14 cellular contexts compared by ENCODE assay signal in genomic region chr19:38917921-38918491, GRCh38. TPM values are rescaled to one million over a fixed set of nuclear protein-coding genes. Genes with fewer than 3 reads are reported as not detected.
DNase-seq lines count a peak whose midpoint lies in the region; ATAC-seq, FAIRE-seq and TF ChIP-seq lines count a peak whose summit lies in the region.
"Had no signal": no experiment of that assay in that cellular context is flagged by ENCODE, and none has a peak within 500 bp of the region (broad histone marks: within the 10 kb centered on the region; RNA-seq: fewer than 3 reads in every experiment).

No MANE protein-coding gene starts in this region.

- intact Hi-C loops in mucosa of descending colon (cut with DNase I, micrococcal nuclease), result no loop called here
- intact Hi-C loops in activated T-helper 2 cell treated with anti-CD3 and anti-CD28 coated beads, Interferon-gamma antibody, Interleukin-2, Interleukin-4, amounts not matched to agents 10 μg/mL and 5 μg/mL and 100 μg/mL, durations not matched to agents 14 hours and 24 hours and 36 hours (cut with micrococcal nuclease), result no loop called here

- H3K4me1 Mint-ChIP-seq in activated T-helper 2 cell treated with anti-CD3 and anti-CD28 coated beads, Interferon-gamma antibody, Interleukin-2, Interleukin-4, amounts not matched to agents 10 μg/mL and 5 μg/mL and 100 μg/mL, durations not matched to agents 14 hours and 24 hours and 36 hours (ENCODE audit: low read depth), result peaks cover 2% of the 10 kb centered on the region

- no peaks in the 10 kb centered on the region for H3K9me3 ChIP-seq in mucosa of descending colon
- H3K9me3 ChIP-seq: pancreas, transverse colon had no signal

- H3K27ac Mint-ChIP-seq in activated T-helper 2 cell treated with anti-CD3 and anti-CD28 coated beads, Interferon-gamma antibody, Interleukin-2, Interleukin-4, amounts not matched to agents 10 μg/mL and 5 μg/mL and 100 μg/mL, durations not matched to agents 14 hours and 24 hours and 36 hours, result no peak overlapping the region
- H3K27ac Mint-ChIP-seq: activated T-helper 1 cell treated with anti-CD3 and anti-CD28 coated beads, Interleukin-12 subunit alpha, Interleukin-12 subunit beta, Interleukin-2, Interleukin-4 antibody, amounts not matched to agents 30 ng/mL and 10 ng/mL and 1 ng/mL, durations not matched to agents 14 hours and 24 hours and 36 hours; T-helper 1 cell treated with Interleukin-12 subunit alpha and Interleukin-12 subunit beta and Interleukin-4 antibody, amounts not matched to agents 30 μg/mL and 1 μg/mL, for 36 hours had no signal

- DNase-seq in GM12892 (ENCODE audit: insufficient read length) (peak; percentile 13), MV-4-11 (lab: John Stamatoyannopoulos, UW) (peak; percentile 20), astrocyte of the spinal cord (ENCODE audit: low read depth, low spot score) (no peak), mucosa of descending colon (peak in 2 of 3 donors; percentile 18 to 21), NCI-H2171 (lab: John Stamatoyannopoulos, UW) (no peak), HCEC 1CT (no peak), mucosa of gallbladder (ENCODE audit: low spot score) (no peak)
- no peak for DNase-seq in activated T-helper 2 cell treated with anti-CD3 and anti-CD28 coated beads, Interferon-gamma antibody, Interleukin-2, Interleukin-4, amounts not matched to agents 10 μg/mL and 5 μg/mL and 100 μg/mL, durations not matched to agents 14 hours and 24 hours and 36 hours (ENCODE audit: low spot score)
- DNase-seq: NCI-H2029, transverse colon had no signal

- H3K36me3 Mint-ChIP-seq in activated T-helper 2 cell treated with anti-CD3 and anti-CD28 coated beads, Interferon-gamma antibody, Interleukin-2, Interleukin-4, amounts not matched to agents 10 μg/mL and 5 μg/mL and 100 μg/mL, durations not matched to agents 14 hours and 24 hours and 36 hours (ENCODE audit: low read depth), result peaks cover 10% of the 10 kb centered on the region

- no peaks in the 10 kb centered on the region for H3K4me1 ChIP-seq in mucosa of descending colon (ENCODE audit: low read depth)
- H3K4me1 ChIP-seq: pancreas, transverse colon had no signal

- TF ChIP-seq CTCF in astrocyte of the spinal cord (IDR thresholded peaks at IDR 0.05; ENCODE audit: low read depth, low read length) (peak; percentile 16), mucosa of descending colon (IDR thresholded peaks at IDR 0.05) (no peak)

- peak; percentile 60 for ATAC-seq in mucosa of descending colon

- no peaks in the 10 kb centered on the region for H3K9me3 Mint-ChIP-seq in activated T-helper 2 cell treated with anti-CD3 and anti-CD28 coated beads, Interferon-gamma antibody, Interleukin-2, Interleukin-4, amounts not matched to agents 10 μg/mL and 5 μg/mL and 100 μg/mL, durations not matched to agents 14 hours and 24 hours and 36 hours
- H3K9me3 Mint-ChIP-seq: activated T-helper 1 cell treated with anti-CD3 and anti-CD28 coated beads, Interleukin-12 subunit alpha, Interleukin-12 subunit beta, Interleukin-2, Interleukin-4 antibody, amounts not matched to agents 30 ng/mL and 10 ng/mL and 1 ng/mL, durations not matched to agents 14 hours and 24 hours and 36 hours; T-helper 1 cell treated with Interleukin-12 subunit alpha and Interleukin-12 subunit beta and Interleukin-4 antibody, amounts not matched to agents 30 μg/mL and 1 μg/mL, for 36 hours had no signal

- in situ Hi-C loops in astrocyte of the spinal cord (cut with HindIII; ENCODE audit: low sequenced_read_pairs), result no loop called here

- no peak overlapping the region for H3K4me3 Mint-ChIP-seq in activated T-helper 2 cell treated with anti-CD3 and anti-CD28 coated beads, Interferon-gamma antibody, Interleukin-2, Interleukin-4, amounts not matched to agents 10 μg/mL and 5 μg/mL and 100 μg/mL, durations not matched to agents 14 hours and 24 hours and 36 hours (ENCODE audit: low read depth)
- H3K4me3 Mint-ChIP-seq: activated T-helper 1 cell treated with anti-CD3 and anti-CD28 coated beads, Interleukin-12 subunit alpha, Interleukin-12 subunit beta, Interleukin-2, Interleukin-4 antibody, amounts not matched to agents 30 ng/mL and 10 ng/mL and 1 ng/mL, durations not matched to agents 14 hours and 24 hours and 36 hours; T-helper 1 cell treated with Interleukin-12 subunit alpha and Interleukin-12 subunit beta and Interleukin-4 antibody, amounts not matched to agents 30 μg/mL and 1 μg/mL, for 36 hours had no signal

- no peak for TF ChIP-seq POLR2A in GM12892 (IDR thresholded peaks at IDR 0.05; ENCODE audit: low read depth, low read length)

- no peak for FAIRE-seq in GM12892 (lab: Jason Lieb, UNC)
- FAIRE-seq: pancreas had no signal

- no peaks in the 10 kb centered on the region for H3K27me3 Mint-ChIP-seq in activated T-helper 2 cell treated with anti-CD3 and anti-CD28 coated beads, Interferon-gamma antibody, Interleukin-2, Interleukin-4, amounts not matched to agents 10 μg/mL and 5 μg/mL and 100 μg/mL, durations not matched to agents 14 hours and 24 hours and 36 hours (ENCODE audit: low read depth)

- H3K4me3 ChIP-seq in astrocyte of the spinal cord (ENCODE audit: low read depth, low read length) (no peak overlapping the region), mucosa of descending colon (no peak overlapping the region)
- H3K4me3 ChIP-seq: pancreas, transverse colon had no signal

- H3K36me3 ChIP-seq in mucosa of descending colon (ENCODE audit: low read depth), result no peaks in the 10 kb centered on the region
- H3K36me3 ChIP-seq: pancreas, transverse colon had no signal

RNA-seq across cellular contexts. Expression of gene CCER2, which starts 6.0 kb away (rescaled TPM):
- 0.70 TPM for polyA plus RNA-seq in GM12892 (2012; ENCODE audit: missing spikeins)
- total RNA-seq in mucosa of descending colon (under 1 TPM; 0.41 to 0.55 (median 0.41) TPM), mucosa of gallbladder (0.55 TPM)
- total RNA-seq in activated T-helper 2 cell treated with anti-CD3 and anti-CD28 coated beads, Interferon-gamma antibody, Interleukin-2, Interleukin-4, amounts not matched to agents 10 μg/mL and 5 μg/mL and 100 μg/mL, durations not matched to agents 14 hours and 24 hours and 36 hours, result 0.83 and 1.2 TPM in 2 replicates
- total RNA-seq: dermis microvascular lymphatic vessel endothelial cell, transverse colon had no signal

RNA-seq across cellular contexts. Expression of gene SARS2, which starts 12.6 kb away (rescaled TPM):
- polyA plus RNA-seq in GM12892 (2012; ENCODE audit: missing spikeins), result 18.7 TPM
- 10 to 100 TPM; 20.4 to 32.4 (median 21.8) TPM for total RNA-seq in mucosa of descending colon
- total RNA-seq in activated T-helper 2 cell treated with anti-CD3 and anti-CD28 coated beads, Interferon-gamma antibody, Interleukin-2, Interleukin-4, amounts not matched to agents 10 μg/mL and 5 μg/mL and 100 μg/mL, durations not matched to agents 14 hours and 24 hours and 36 hours, result 41.1 and 45.2 TPM in 2 replicates
- 24.9 TPM for total RNA-seq in mucosa of gallbladder

RNA-seq across cellular contexts. Expression of gene MRPS12, which starts 12.7 kb away (rescaled TPM):
- polyA plus RNA-seq in GM12892 (2012; ENCODE audit: missing spikeins), result 29.3 TPM
- total RNA-seq in mucosa of descending colon (10 to 100 TPM; 28.0 to 43.3 (median 41.2) TPM), mucosa of gallbladder (30.0 TPM)
- 93.5 and 95.3 TPM in 2 replicates for total RNA-seq in activated T-helper 2 cell treated with anti-CD3 and anti-CD28 coated beads, Interferon-gamma antibody, Interleukin-2, Interleukin-4, amounts not matched to agents 10 μg/mL and 5 μg/mL and 100 μg/mL, durations not matched to agents 14 hours and 24 hours and 36 hours

RNA-seq across cellular contexts. Expression of gene NFKBIB, which starts 18.2 kb away (rescaled TPM):
- 9.8 TPM for polyA plus RNA-seq in GM12892 (2012; ENCODE audit: missing spikeins)
- total RNA-seq in mucosa of descending colon (10 to 100 TPM; 29.9 to 37.2 (median 30.9) TPM), mucosa of gallbladder (23.1 TPM)
- 81.8 and 82.7 TPM in 2 replicates for total RNA-seq in activated T-helper 2 cell treated with anti-CD3 and anti-CD28 coated beads, Interferon-gamma antibody, Interleukin-2, Interleukin-4, amounts not matched to agents 10 μg/mL and 5 μg/mL and 100 μg/mL, durations not matched to agents 14 hours and 24 hours and 36 hours

RNA-seq across cellular contexts. Expression of gene SIRT2, which starts 18.6 kb away (rescaled TPM):
- polyA plus RNA-seq in GM12892 (2012; ENCODE audit: missing spikeins), result 19.7 TPM
- total RNA-seq in mucosa of descending colon (10 to 100 TPM; 32.3 to 67.2 (median 35.8) TPM), mucosa of gallbladder (63.0 TPM)
- 29.0 and 30.2 TPM in 2 replicates for total RNA-seq in activated T-helper 2 cell treated with anti-CD3 and anti-CD28 coated beads, Interferon-gamma antibody, Interleukin-2, Interleukin-4, amounts not matched to agents 10 μg/mL and 5 μg/mL and 100 μg/mL, durations not matched to agents 14 hours and 24 hours and 36 hours

Comparison
In these comparisons a context has a peak if more than half of its experiments do, and no peak if none do; other contexts are left out.
1. DNase-seq: peak in GM12892 (single experiment), MV-4-11 (single experiment) and mucosa of descending colon (2 of 3); none in astrocyte of the spinal cord (single experiment), NCI-H2171 (single experiment), activated T-helper 2 cell treated with anti-CD3 and anti-CD28 coated beads, Interferon-gamma antibody, Interleukin-2, Interleukin-4, amounts not matched to agents 10 μg/mL and 5 μg/mL and 100 μg/mL, durations not matched to agents 14 hours and 24 hours and 36 hours (single experiment), HCEC 1CT (single experiment) and mucosa of gallbladder (single experiment).